21 cellular contexts compared by ENCODE assay signal in genomic region chr21:17427157-17427556, GRCh38.
"Had no signal": no experiment of that assay in that cellular context is flagged by ENCODE, and none has a peak within 500 bp of the region (broad histone marks: within the 10 kb centered on the region; RNA-seq: fewer than 3 reads in every experiment).

No MANE protein-coding gene starts in this region.

- DNase-seq: activated CD4-positive, alpha-beta T cell treated with anti-CD3 and anti-CD28 coated beads for 36 hours; activated CD4-positive, alpha-beta T cell treated with anti-CD3 and anti-CD28 coated beads, Interleukin-2, amount 50 U/mL, for 4 hours; activated CD8-positive, alpha-beta memory T cell treated with anti-CD3 and anti-CD28 coated beads for 24 hours; activated CD8-positive, alpha-beta memory T cell treated with anti-CD3 and anti-CD28 coated beads, Interleukin-2, amount 50 U/mL, for 4 hours; activated naive CD4-positive, alpha-beta T cell; activated naive CD8-positive, alpha-beta T cell treated with anti-CD3 and anti-CD28 coated beads for 36 hours; activated T-cell treated with anti-CD3 and anti-CD28 coated beads, Interleukin-2, amount 50 U/mL, for 24 hours; endodermal cell; immature natural killer cell; kidney glomerular epithelial cell; left ventricle myocardium inferior; nephron progenitor cell; stimulated activated CD4-positive, alpha-beta T cell treated with anti-CD3 and anti-CD28 coated beads, Interleukin-4, amount 100 ng/mL, for 24 hours; stimulated activated naive CD4-positive, alpha-beta T cell treated with Interleukin-2 at 50 U/mL for 16 hours; T-helper 9 cell; tibial artery had no signal

- H3K9me3 ChIP-seq: breast epithelium, left ventricle myocardium inferior, right atrium auricular region, tibial artery had no signal

- H3K4me3 ChIP-seq: breast epithelium, coronary artery, left ventricle myocardium inferior, right atrium auricular region, tibial artery had no signal

- H3K36me3 ChIP-seq: breast epithelium, left ventricle myocardium inferior, right atrium auricular region, tibial artery had no signal

- H3K4me1 ChIP-seq: breast epithelium, left ventricle myocardium inferior, right atrium auricular region, tibial artery had no signal

- H3K27me3 ChIP-seq: breast epithelium, right atrium auricular region, tibial artery had no signal

- H3K27ac ChIP-seq: breast epithelium, coronary artery, left ventricle myocardium inferior, right atrium auricular region, tibial artery had no signal

- ATAC-seq: activated CD4-positive, alpha-beta T cell treated with anti-CD3 and anti-CD28 coated beads for 36 hours; activated T-helper 17 cell treated with anti-CD3 and anti-CD28 coated beads, Interleukin-2, amount 50 U/mL, for 72 hours; WTC11 had no signal
